In genomic region chr5:181169459-181170236, GRCh38 we compare ENCODE assay signal across 1 cellular context.
TF ChIP-seq lines count a peak whose summit lies in the region.

No MANE protein-coding gene starts in this region.

TF ChIP-seq in A549, 52 proteins besides CTCF, POLR2A, EP300 and RAD21 (continued from another document):
- peak in 1 of 2 experiments; percentile 50; a peak in 1 of 5 replicates for TF ChIP-seq JUN (IDR thresholded peaks at IDR 0.05)
- peak; percentile 45 for TF ChIP-seq SREBF2 (IDR thresholded peaks at IDR 0.05)
- TF ChIP-seq CHD4 (IDR thresholded peaks at IDR 0.05; ENCODE audit: borderline replicate concordance) = 0 out of 2 replicates have a peak, but pooled peaks have one; percentile 51
- TF ChIP-seq BHLHE40 (IDR thresholded peaks at IDR 0.05; ENCODE audit: low read depth, low read length) = 0 out of 2 replicates have a peak, but pooled peaks have one; percentile 32
- TF ChIP-seq E2F6 (IDR thresholded peaks at IDR 0.05; ENCODE audit: borderline replicate concordance, low read depth) = peak; percentile 78
